14 cellular contexts compared by ENCODE assay signal in the genomic region with DNA sequence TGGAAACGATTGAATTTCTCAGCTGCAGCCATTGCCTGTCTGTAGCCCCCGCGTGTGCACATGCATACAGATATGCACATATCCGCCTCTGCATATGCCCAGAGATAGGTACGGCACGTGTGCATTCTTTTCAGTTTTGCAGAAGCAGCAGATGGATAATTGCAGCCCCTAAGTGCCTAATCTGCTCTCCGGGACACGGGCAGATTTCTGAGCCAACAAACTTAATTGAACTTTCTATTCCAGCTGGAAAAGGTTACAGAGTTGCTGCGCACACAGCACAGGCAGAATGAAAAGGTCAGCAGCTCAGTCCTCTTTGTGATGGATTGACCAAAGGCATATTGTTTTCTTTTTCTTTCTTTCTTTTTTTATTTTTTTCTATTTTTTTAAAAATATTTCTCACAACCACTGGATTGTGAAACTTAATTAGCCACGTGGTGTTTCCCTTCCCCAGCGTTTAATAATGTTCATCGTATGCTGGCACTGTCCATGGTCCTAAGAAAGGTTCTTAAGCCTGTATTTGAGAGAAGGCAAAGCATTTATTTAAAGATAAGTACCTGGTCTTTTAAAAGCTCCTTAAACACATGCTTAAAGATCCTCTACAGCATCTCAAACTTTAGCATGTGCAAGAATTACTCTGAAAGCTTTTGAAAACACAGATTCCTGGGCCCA.
A peak's percentile ranks its signal among the peaks of the same experiment; 100 is the strongest.
DNase-seq lines count a peak whose midpoint lies in the region; ATAC-seq, FAIRE-seq and TF ChIP-seq lines count a peak whose summit lies in the region.
"Had no signal": no experiment of that assay in that cellular context is flagged by ENCODE, and none has a peak within 500 bp of the region (broad histone marks: within the 10 kb centered on the region; RNA-seq: fewer than 3 reads in every experiment).

No MANE protein-coding gene starts in this region.

- peaks cover 2% of the 10 kb centered on the region for H3K27me3 Mint-ChIP-seq in neural progenitor cell (ENCODE audit: insufficient read depth, low read depth)
- H3K27me3 Mint-ChIP-seq: naive thymus-derived CD8-positive, alpha-beta T cell had no signal

- H2AFZ ChIP-seq in HCT116 (ENCODE audit: low read depth, low read length, poor library complexity, severe bottlenecking) (no peak overlapping the region), neural progenitor cell (replicated peaks) (no peak overlapping the region)

- H3K27ac Mint-ChIP-seq in neural progenitor cell = no peak overlapping the region
- H3K27ac Mint-ChIP-seq: naive thymus-derived CD8-positive, alpha-beta T cell had no signal

- no peaks in the 10 kb centered on the region for H3K4me1 ChIP-seq in HCT116 (ENCODE audit: control insufficient read depth in 1 of 2, insufficient read depth in 2 of 2, low read length in 2 of 2)
- H3K4me1 ChIP-seq in neural progenitor cell = no peaks in the 10 kb centered on the region
- H3K4me1 ChIP-seq: foreskin keratinocyte, sigmoid colon had no signal

- DNase-seq in HCT116 (ENCODE audit: low read depth, low spot score) (no peak), NCI-H774 (lab: John Stamatoyannopoulos, UW) (peak; percentile 5), neural progenitor cell (ENCODE audit: low spot score) (peak; percentile 70), DMS153 treated with DMSO at 0.1 percent for 48 hours (lab: John Stamatoyannopoulos, UW; ENCODE audit: unreplicated experiment) (no peak), foreskin melanocyte (no peak)
- DNase-seq: activated naive CD4-positive, alpha-beta T cell; kidney glomerular epithelial cell; naive thymus-derived CD8-positive, alpha-beta T cell; sigmoid colon had no signal

- no TSS peak for BruUV-seq in HCT116 (replicated peaks; lab: Mats Ljungman, UMichigan)

- no peak for TF ChIP-seq POLR2A in HCT116 (IDR thresholded peaks at IDR 0.05; ENCODE audit: borderline replicate concordance, extremely low read depth, insufficient read depth, insufficient read length)

- H3K27ac ChIP-seq in HCT116 (ENCODE audit: low read depth, low read length) = no peak overlapping the region
- no peak overlapping the region for H3K27ac ChIP-seq in neural progenitor cell
- H3K27ac ChIP-seq: foreskin keratinocyte, sigmoid colon, thoracic aorta had no signal

- H3K9ac ChIP-seq in HCT116 (ENCODE audit: low read length) (no peak overlapping the region), neural progenitor cell (no peak overlapping the region)

- intact Hi-C loops in HCT116 (cut with micrococcal nuclease) = no loop called here

- RAD21 ChIA-PET in HCT116 (lab: Charles Lee; ENCODE audit: low non-redundant PET in 1 of 2, low total read pairs in 2 of 2, uncharacterized antibody in 2 of 2, unreplicated experiment in 2 of 2) = no interaction called here

- no peaks in the 10 kb centered on the region for H3K9me3 Mint-ChIP-seq in neural progenitor cell

- H3K4me2 ChIP-seq in HCT116 (ENCODE audit: low read length) (no peak overlapping the region), neural progenitor cell (no peak overlapping the region)

- TF ChIP-seq RAD21 in HCT116 (IDR thresholded peaks at IDR 0.05; ENCODE audit: low read depth) = no peak

- H3K27me3 ChIP-seq in HCT116 (ENCODE audit: insufficient read depth, low read length) (no peaks in the 10 kb centered on the region), neural progenitor cell (no peaks in the 10 kb centered on the region)
- H3K27me3 ChIP-seq: foreskin keratinocyte, sigmoid colon had no signal

- no peaks in the 10 kb centered on the region for H3K9me2 ChIP-seq in HCT116 (ENCODE audit: insufficient read depth)

- no peaks in the 10 kb centered on the region for H3F3A ChIP-seq in neural progenitor cell (ENCODE audit: low read depth)

- CTCF ChIA-PET in HCT116 (lab: Charles Lee) = no interaction called here

- H3K36me3 ChIP-seq in HCT116 (ENCODE audit: control insufficient read depth in 1 of 2, insufficient read depth in 2 of 2, low read length in 2 of 2) = no peaks in the 10 kb centered on the region
- no peaks in the 10 kb centered on the region for H3K36me3 ChIP-seq in neural progenitor cell
- H3K36me3 ChIP-seq: sigmoid colon, thoracic aorta had no signal

- H3K9me3 ChIP-seq in HCT116 (ENCODE audit: control insufficient read depth in 1 of 2, insufficient read depth in 1 of 2, low read depth in 1 of 2, low read length in 2 of 2) (no peaks in the 10 kb centered on the region; a peak in 1 of 4 replicates), neural progenitor cell (ENCODE audit: low read depth) (no peaks in the 10 kb centered on the region)
- H3K9me3 ChIP-seq: sigmoid colon, thoracic aorta had no signal

- TF ChIP-seq CTCF in HCT116 (IDR thresholded peaks at IDR 0.05 in 2 of 3, conservative IDR thresholded peaks at IDR 0.05 in 1 of 3; ENCODE audit: borderline replicate concordance in 1 of 3, insufficient read depth in 1 of 3, low read depth in 2 of 3, low read length in 2 of 3) (no peak), neural progenitor cell (IDR thresholded peaks at IDR 0.05) (no peak)

- POLR2A ChIA-PET in HCT116 (lab: Charles Lee) = no interaction called here

- H3K36me3 Mint-ChIP-seq in neural progenitor cell = no peaks in the 10 kb centered on the region
- H3K36me3 Mint-ChIP-seq: naive thymus-derived CD8-positive, alpha-beta T cell had no signal

- no peaks in the 10 kb centered on the region for H3K79me2 ChIP-seq in HCT116 (ENCODE audit: insufficient read depth, low read length)
- no peaks in the 10 kb centered on the region for H3K79me2 ChIP-seq in neural progenitor cell (ENCODE audit: low read depth)

- H3K4me1 Mint-ChIP-seq in neural progenitor cell = no peaks in the 10 kb centered on the region
- H3K4me1 Mint-ChIP-seq: naive thymus-derived CD8-positive, alpha-beta T cell had no signal

- no peak for ATAC-seq in HCT116
- ATAC-seq in HG03520 (IDR thresholded peaks at IDR 0.05; ENCODE audit: unreplicated experiment) = no peak
- ATAC-seq in GM21381 (IDR thresholded peaks at IDR 0.05; ENCODE audit: unreplicated experiment) = no peak
- ATAC-seq: foreskin keratinocyte; naive thymus-derived CD8-positive, alpha-beta T cell had no signal

- H3K4me3 ChIP-seq in HCT116 (replicated peaks in 1 of 2; ENCODE audit: low read depth in 1 of 2, low read length in 2 of 2) (no peak overlapping the region), neural progenitor cell (no peak overlapping the region)
- H3K4me3 ChIP-seq: sigmoid colon, thoracic aorta had no signal

- H3K4me3 Mint-ChIP-seq in neural progenitor cell = no peak overlapping the region
- H3K4me3 Mint-ChIP-seq: naive thymus-derived CD8-positive, alpha-beta T cell had no signal

- peak; percentile 93 for FAIRE-seq in endometrium (lab: Jason Lieb, UNC)

- no peaks in the 10 kb centered on the region for H4K20me1 ChIP-seq in HCT116 (ENCODE audit: insufficient read depth)
- no peaks in the 10 kb centered on the region for H4K20me1 ChIP-seq in neural progenitor cell (ENCODE audit: low read depth)

TF ChIP-seq in HCT116, 20 proteins besides CTCF, POLR2A, EP300 and RAD21:
- no peak for TF ChIP-seq ZFX (IDR thresholded peaks at IDR 0.05)
- TF ChIP-seq, protein P1, sequence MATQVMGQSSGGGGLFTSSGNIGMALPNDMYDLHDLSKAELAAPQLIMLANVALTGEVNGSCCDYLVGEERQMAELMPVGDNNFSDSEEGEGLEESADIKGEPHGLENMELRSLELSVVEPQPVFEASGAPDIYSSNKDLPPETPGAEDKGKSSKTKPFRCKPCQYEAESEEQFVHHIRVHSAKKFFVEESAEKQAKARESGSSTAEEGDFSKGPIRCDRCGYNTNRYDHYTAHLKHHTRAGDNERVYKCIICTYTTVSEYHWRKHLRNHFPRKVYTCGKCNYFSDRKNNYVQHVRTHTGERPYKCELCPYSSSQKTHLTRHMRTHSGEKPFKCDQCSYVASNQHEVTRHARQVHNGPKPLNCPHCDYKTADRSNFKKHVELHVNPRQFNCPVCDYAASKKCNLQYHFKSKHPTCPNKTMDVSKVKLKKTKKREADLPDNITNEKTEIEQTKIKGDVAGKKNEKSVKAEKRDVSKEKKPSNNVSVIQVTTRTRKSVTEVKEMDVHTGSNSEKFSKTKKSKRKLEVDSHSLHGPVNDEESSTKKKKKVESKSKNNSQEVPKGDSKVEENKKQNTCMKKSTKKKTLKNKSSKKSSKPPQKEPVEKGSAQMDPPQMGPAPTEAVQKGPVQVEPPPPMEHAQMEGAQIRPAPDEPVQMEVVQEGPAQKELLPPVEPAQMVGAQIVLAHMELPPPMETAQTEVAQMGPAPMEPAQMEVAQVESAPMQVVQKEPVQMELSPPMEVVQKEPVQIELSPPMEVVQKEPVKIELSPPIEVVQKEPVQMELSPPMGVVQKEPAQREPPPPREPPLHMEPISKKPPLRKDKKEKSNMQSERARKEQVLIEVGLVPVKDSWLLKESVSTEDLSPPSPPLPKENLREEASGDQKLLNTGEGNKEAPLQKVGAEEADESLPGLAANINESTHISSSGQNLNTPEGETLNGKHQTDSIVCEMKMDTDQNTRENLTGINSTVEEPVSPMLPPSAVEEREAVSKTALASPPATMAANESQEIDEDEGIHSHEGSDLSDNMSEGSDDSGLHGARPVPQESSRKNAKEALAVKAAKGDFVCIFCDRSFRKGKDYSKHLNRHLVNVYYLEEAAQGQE (IDR thresholded peaks at IDR 0.05; ENCODE audit: low read depth) = peak; percentile 23
- no peak for TF ChIP-seq SIN3A (IDR thresholded peaks at IDR 0.05; ENCODE audit: low read depth)
- TF ChIP-seq, protein P2, sequence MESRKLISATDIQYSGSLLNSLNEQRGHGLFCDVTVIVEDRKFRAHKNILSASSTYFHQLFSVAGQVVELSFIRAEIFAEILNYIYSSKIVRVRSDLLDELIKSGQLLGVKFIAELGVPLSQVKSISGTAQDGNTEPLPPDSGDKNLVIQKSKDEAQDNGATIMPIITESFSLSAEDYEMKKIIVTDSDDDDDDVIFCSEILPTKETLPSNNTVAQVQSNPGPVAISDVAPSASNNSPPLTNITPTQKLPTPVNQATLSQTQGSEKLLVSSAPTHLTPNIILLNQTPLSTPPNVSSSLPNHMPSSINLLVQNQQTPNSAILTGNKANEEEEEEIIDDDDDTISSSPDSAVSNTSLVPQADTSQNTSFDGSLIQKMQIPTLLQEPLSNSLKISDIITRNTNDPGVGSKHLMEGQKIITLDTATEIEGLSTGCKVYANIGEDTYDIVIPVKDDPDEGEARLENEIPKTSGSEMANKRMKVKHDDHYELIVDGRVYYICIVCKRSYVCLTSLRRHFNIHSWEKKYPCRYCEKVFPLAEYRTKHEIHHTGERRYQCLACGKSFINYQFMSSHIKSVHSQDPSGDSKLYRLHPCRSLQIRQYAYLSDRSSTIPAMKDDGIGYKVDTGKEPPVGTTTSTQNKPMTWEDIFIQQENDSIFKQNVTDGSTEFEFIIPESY (IDR thresholded peaks at IDR 0.05; ENCODE audit: extremely low read depth, insufficient replicate concordance, low read length) = no peak
- TF ChIP-seq TCF7L2 (IDR thresholded peaks at IDR 0.05; ENCODE audit: borderline replicate concordance, extremely low read depth, insufficient read depth, insufficient read length) = no peak
- no peak for TF ChIP-seq SP1 (IDR thresholded peaks at IDR 0.05; ENCODE audit: low read depth)
- no peak for TF ChIP-seq EZH2phosphoT487 (IDR thresholded peaks at IDR 0.05; ENCODE audit: borderline replicate concordance)
- TF ChIP-seq EZH2 (IDR thresholded peaks at IDR 0.05) = no peak

Comparison
In these comparisons a context has a peak if more than half of its experiments do, and no peak if none do; other contexts are left out.
1. DNase-seq: peak in NCI-H774 (single experiment) and neural progenitor cell (single experiment); none in HCT116 (single experiment), DMS153 treated with DMSO at 0.1 percent for 48 hours (single experiment) and foreskin melanocyte (single experiment).